ENCODE assay signal across 16 cellular contexts in genomic region chr3:17175187-17175839, GRCh38.
A peak's percentile ranks its signal among the peaks of the same experiment; 100 is the strongest.
DNase-seq lines count a peak whose midpoint lies in the region; ATAC-seq, FAIRE-seq and TF ChIP-seq lines count a peak whose summit lies in the region.
"Had no signal": no experiment of that assay in that cellular context is flagged by ENCODE, and none has a peak within 500 bp of the region (broad histone marks: within the 10 kb centered on the region; RNA-seq: fewer than 3 reads in every experiment).

No MANE protein-coding gene starts in this region.

- no TSS peak for BruUV-seq in MCF 10A (replicated peaks; lab: Mats Ljungman, UMichigan)

- TF ChIP-seq CTCF in MCF 10A (IDR thresholded peaks at IDR 0.05; ENCODE audit: unreplicated experiment): no peak
- no peak for TF ChIP-seq CTCF in breast epithelium (IDR thresholded peaks at IDR 0.05)
- no peak for TF ChIP-seq CTCF in astrocyte of the spinal cord (IDR thresholded peaks at IDR 0.05; ENCODE audit: low read depth, low read length)

- peak overlapping the region; percentile 54 for H3K27ac Mint-ChIP-seq in MCF 10A (ENCODE audit: low read depth, unreplicated experiment)
- H3K27ac Mint-ChIP-seq: activated T-helper 2 cell treated with anti-CD3 and anti-CD28 coated beads, Interferon-gamma antibody, Interleukin-2, Interleukin-4, amounts not matched to agents 10 μg/mL and 5 μg/mL and 100 μg/mL, durations not matched to agents 14 hours and 24 hours and 36 hours; T-cell had no signal

- H3K9me3 Mint-ChIP-seq in MCF 10A (ENCODE audit: unreplicated experiment): no peaks in the 10 kb centered on the region
- H3K9me3 Mint-ChIP-seq: activated T-helper 2 cell treated with anti-CD3 and anti-CD28 coated beads, Interferon-gamma antibody, Interleukin-2, Interleukin-4, amounts not matched to agents 10 μg/mL and 5 μg/mL and 100 μg/mL, durations not matched to agents 14 hours and 24 hours and 36 hours; T-cell had no signal

- CTCF ChIA-PET in MCF 10A (lab: Yijun Ruan, JAX): interaction anchor here (0.7 kb wide), 1 partner anchor 9 kb away, joined by 3 read pairs; no protein-coding TSS in a partner anchor

- peaks cover 13% of the 10 kb centered on the region for H3K4me1 Mint-ChIP-seq in MCF 10A (ENCODE audit: insufficient read depth, unreplicated experiment)

- H3K27ac ChIP-seq in breast epithelium: no peak overlapping the region
- H3K27ac ChIP-seq: 22Rv1, parathyroid adenoma had no signal

- no peak for FAIRE-seq in urothelium cell line (lab: Jason Lieb, UNC)
- FAIRE-seq: GM12892 had no signal

- peak; percentile 62 for DNase-seq in MCF 10A (ENCODE audit: unreplicated experiment)
- no peak for DNase-seq in breast epithelium (ENCODE audit: low spot score in 2 of 2)
- peak; percentile 84 for DNase-seq in astrocyte of the spinal cord (ENCODE audit: low read depth, low spot score)
- no peak for DNase-seq in left ventricle myocardium superior
- DNase-seq in urothelium cell line (ENCODE audit: low spot score): peak; percentile 24
- DNase-seq in NCI-H2081 (lab: John Stamatoyannopoulos, UW): no peak
- DNase-seq: activated CD4-positive, alpha-beta T cell treated with anti-CD3 and anti-CD28 coated beads for 48 hours; NCI-H187; T-cell had no signal

- H3K36me3 Mint-ChIP-seq in MCF 10A (ENCODE audit: insufficient read depth, unreplicated experiment): peaks cover 19% of the 10 kb centered on the region

- no peak overlapping the region for H3K4me3 Mint-ChIP-seq in MCF 10A (ENCODE audit: unreplicated experiment)
- H3K4me3 Mint-ChIP-seq: T-cell had no signal

- POLR2A ChIA-PET in MCF 10A (lab: Yijun Ruan, JAX): no interaction called here

- H3K27me3 ChIP-seq in breast epithelium: no peaks in the 10 kb centered on the region

- TF ChIP-seq POLR2A in breast epithelium (IDR thresholded peaks at IDR 0.05): no peak

- H3K4me1 ChIP-seq in breast epithelium: no peaks in the 10 kb centered on the region
- H3K4me1 ChIP-seq: parathyroid adenoma had no signal

- no peaks in the 10 kb centered on the region for H3K27me3 Mint-ChIP-seq in MCF 10A (ENCODE audit: insufficient read depth, unreplicated experiment)
- H3K27me3 Mint-ChIP-seq: T-cell had no signal

- intact Hi-C loops in MCF 10A (cut with micrococcal nuclease) (no loop called here), breast epithelium (cut with DNase I; ENCODE audit: low total_unique reads) (no loop called here), left ventricle myocardium superior (cut with micrococcal nuclease) (no loop called here)

- peak; percentile 58 for ATAC-seq in left ventricle myocardium superior
- ATAC-seq in HG02798 (IDR thresholded peaks at IDR 0.05; ENCODE audit: poor library complexity, unreplicated experiment): no peak
- ATAC-seq in GM19023 (IDR thresholded peaks at IDR 0.05; ENCODE audit: unreplicated experiment): no peak
- ATAC-seq: left lobe of liver, T-cell had no signal

- no peaks in the 10 kb centered on the region for H3K9me3 ChIP-seq in breast epithelium

- in situ Hi-C loops in astrocyte of the spinal cord (cut with HindIII; ENCODE audit: low sequenced_read_pairs): no loop called here

- H3K4me3 ChIP-seq in breast epithelium (no peak overlapping the region), astrocyte of the spinal cord (ENCODE audit: low read depth, low read length) (no peak overlapping the region)

- no peaks in the 10 kb centered on the region for H3K36me3 ChIP-seq in breast epithelium

Comparison
In these comparisons a context has a peak if more than half of its experiments do, and no peak if none do; other contexts are left out.
1. DNase-seq: peak in MCF 10A (single experiment), astrocyte of the spinal cord (single experiment) and urothelium cell line (single experiment); none in breast epithelium (0 of 2), left ventricle myocardium superior (single experiment) and NCI-H2081 (0 of 2).